In the genomic region with DNA sequence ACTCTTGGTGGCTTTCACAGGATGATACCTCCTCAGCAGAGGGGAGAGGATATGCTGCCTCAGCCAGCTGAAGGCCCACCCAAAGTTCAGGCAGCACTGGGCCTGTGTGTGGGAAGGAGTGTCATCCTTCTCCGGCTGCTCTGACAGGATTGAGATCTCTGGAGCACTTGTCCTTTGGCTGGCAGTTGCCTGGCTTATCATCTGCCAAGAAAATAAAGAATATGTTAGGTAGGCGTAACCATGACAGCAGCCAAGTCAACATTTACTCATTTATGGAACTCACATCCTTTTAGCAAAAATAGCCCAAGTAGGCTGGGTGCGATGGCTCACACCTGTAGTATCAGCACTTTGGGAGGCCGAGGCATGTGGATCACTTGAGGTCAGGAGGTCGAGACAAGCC, we compare ENCODE assay signal across 10 cellular contexts.
A peak's percentile ranks its signal among the peaks of the same experiment; 100 is the strongest.
DNase-seq lines count a peak whose midpoint lies in the region; ATAC-seq and TF ChIP-seq lines count a peak whose summit lies in the region.
"Had no signal": no experiment of that assay in that cellular context is flagged by ENCODE, and none has a peak within 500 bp of the region (broad histone marks: within the 10 kb centered on the region; RNA-seq: fewer than 3 reads in every experiment).

No MANE protein-coding gene starts in this region.

- TF ChIP-seq CTCF in RWPE2 (IDR thresholded peaks at IDR 0.05; ENCODE audit: poor library complexity, severe bottlenecking) (no peak), vagina (IDR thresholded peaks at IDR 0.05) (no peak)

- peaks cover 58% of the 10 kb centered on the region for H3K4me1 ChIP-seq in RWPE2 (ENCODE audit: insufficient read depth, poor library complexity, severe bottlenecking)
- H3K4me1 ChIP-seq in vagina, result peaks cover 44% of the 10 kb centered on the region

- TF ChIP-seq POLR2A in vagina (IDR thresholded peaks at IDR 0.05), result no peak

- peak overlapping the region; percentile 95 for H3K27ac ChIP-seq in RWPE2 (ENCODE audit: poor library complexity, severe bottlenecking)
- H3K27ac ChIP-seq in skin epidermis, result peak overlapping the region in 15 of 21 experiments; percentile 6 to 69 (median 30)
- no peak overlapping the region for H3K27ac ChIP-seq in vagina

- H3K4me3 ChIP-seq in RWPE2 (ENCODE audit: severe bottlenecking), result no peak overlapping the region
- H3K4me3 ChIP-seq in skin epidermis, result no peak overlapping the region
- no peak overlapping the region for H3K4me3 ChIP-seq in vagina

- DNase-seq in RWPE2 (ENCODE audit: low spot score) (peak; percentile 66), glomerular visceral epithelial cell (ENCODE audit: extremely low spot score) (peak; percentile 43), vagina (ENCODE audit: extremely low spot score in 2 of 2) (no peak), D341Med (ENCODE audit: low spot score) (no peak), NCI-H1105 treated with DMSO at 0.1 percent for 48 hours (lab: John Stamatoyannopoulos, UW) (no peak), NCI-H1436 (lab: John Stamatoyannopoulos, UW) (no peak)
- DNase-seq: activated CD4-positive, alpha-beta T cell treated with anti-CD3 and anti-CD28 coated beads, Interleukin-2, amount 10 ng/mL, durations not matched to agents 24 days and 14 days; cerebellar nuclear complex had no signal

- ATAC-seq in GM21529 (IDR thresholded peaks at IDR 0.05; ENCODE audit: unreplicated experiment) (peak; percentile 66), RWPE2 (ENCODE audit: low read depth) (peak; percentile 56)

- intact Hi-C loops in vagina (cut with DNase I), result no loop called here

- H3K36me3 ChIP-seq in RWPE2 (ENCODE audit: low read depth), result no peaks in the 10 kb centered on the region
- no peaks in the 10 kb centered on the region for H3K36me3 ChIP-seq in vagina

- no peaks in the 10 kb centered on the region for H3K9me3 ChIP-seq in RWPE2 (ENCODE audit: severe bottlenecking)
- H3K9me3 ChIP-seq in vagina, result no peaks in the 10 kb centered on the region

- no peaks in the 10 kb centered on the region for H3K27me3 ChIP-seq in RWPE2 (ENCODE audit: insufficient read depth, poor library complexity, severe bottlenecking)
- H3K27me3 ChIP-seq in vagina, result no peaks in the 10 kb centered on the region

Comparison
In these comparisons a context has a peak if more than half of its experiments do, and no peak if none do; other contexts are left out.
1. DNase-seq: peak in RWPE2 (single experiment) and glomerular visceral epithelial cell (single experiment); none in vagina (0 of 2), D341Med (single experiment), NCI-H1105 treated with DMSO at 0.1 percent for 48 hours (single experiment) and NCI-H1436 (single experiment).